Comparison of ENCODE assay signal across 1 cellular context in the genomic region with DNA sequence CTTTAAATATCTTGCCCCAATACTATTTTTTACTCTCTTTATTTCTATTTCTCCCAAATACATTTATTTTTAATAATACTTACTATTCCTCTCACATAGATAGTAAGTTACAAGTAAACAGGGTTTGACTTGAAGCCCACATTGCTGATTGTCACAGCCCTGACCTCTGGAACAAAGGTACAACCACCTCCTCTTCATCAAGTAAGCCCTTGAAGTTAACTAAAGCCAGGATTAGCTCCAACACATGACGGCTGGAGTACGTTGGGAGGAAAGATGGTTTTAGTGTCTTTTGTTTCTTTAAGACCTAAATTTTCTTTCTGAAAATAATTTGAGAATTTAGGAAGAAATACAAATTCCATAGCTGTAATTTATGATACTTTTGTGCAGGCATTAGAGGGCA.
TF ChIP-seq lines count a peak whose summit lies in the region.

No MANE protein-coding gene starts in this region.

TF ChIP-seq in liver, 16 proteins besides CTCF, POLR2A, EP300 and RAD21 (continued from another document):
- TF ChIP-seq, protein P1, sequence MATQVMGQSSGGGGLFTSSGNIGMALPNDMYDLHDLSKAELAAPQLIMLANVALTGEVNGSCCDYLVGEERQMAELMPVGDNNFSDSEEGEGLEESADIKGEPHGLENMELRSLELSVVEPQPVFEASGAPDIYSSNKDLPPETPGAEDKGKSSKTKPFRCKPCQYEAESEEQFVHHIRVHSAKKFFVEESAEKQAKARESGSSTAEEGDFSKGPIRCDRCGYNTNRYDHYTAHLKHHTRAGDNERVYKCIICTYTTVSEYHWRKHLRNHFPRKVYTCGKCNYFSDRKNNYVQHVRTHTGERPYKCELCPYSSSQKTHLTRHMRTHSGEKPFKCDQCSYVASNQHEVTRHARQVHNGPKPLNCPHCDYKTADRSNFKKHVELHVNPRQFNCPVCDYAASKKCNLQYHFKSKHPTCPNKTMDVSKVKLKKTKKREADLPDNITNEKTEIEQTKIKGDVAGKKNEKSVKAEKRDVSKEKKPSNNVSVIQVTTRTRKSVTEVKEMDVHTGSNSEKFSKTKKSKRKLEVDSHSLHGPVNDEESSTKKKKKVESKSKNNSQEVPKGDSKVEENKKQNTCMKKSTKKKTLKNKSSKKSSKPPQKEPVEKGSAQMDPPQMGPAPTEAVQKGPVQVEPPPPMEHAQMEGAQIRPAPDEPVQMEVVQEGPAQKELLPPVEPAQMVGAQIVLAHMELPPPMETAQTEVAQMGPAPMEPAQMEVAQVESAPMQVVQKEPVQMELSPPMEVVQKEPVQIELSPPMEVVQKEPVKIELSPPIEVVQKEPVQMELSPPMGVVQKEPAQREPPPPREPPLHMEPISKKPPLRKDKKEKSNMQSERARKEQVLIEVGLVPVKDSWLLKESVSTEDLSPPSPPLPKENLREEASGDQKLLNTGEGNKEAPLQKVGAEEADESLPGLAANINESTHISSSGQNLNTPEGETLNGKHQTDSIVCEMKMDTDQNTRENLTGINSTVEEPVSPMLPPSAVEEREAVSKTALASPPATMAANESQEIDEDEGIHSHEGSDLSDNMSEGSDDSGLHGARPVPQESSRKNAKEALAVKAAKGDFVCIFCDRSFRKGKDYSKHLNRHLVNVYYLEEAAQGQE (IDR thresholded peaks at IDR 0.05), result no peak
- TF ChIP-seq FOXA2 (IDR thresholded peaks at IDR 0.05) (no peak), JUND (IDR thresholded peaks at IDR 0.05) (no peak), HNF4G (IDR thresholded peaks at IDR 0.05) (no peak)
- TF ChIP-seq, protein P2, sequence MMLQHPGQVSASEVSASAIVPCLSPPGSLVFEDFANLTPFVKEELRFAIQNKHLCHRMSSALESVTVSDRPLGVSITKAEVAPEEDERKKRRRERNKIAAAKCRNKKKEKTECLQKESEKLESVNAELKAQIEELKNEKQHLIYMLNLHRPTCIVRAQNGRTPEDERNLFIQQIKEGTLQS (IDR thresholded peaks at IDR 0.05), result no peak
